ENCODE assay signal across 1 cellular context in genomic region chr14:32473476-32473875, GRCh38.
TF ChIP-seq lines count a peak whose summit lies in the region.

No MANE protein-coding gene starts in this region.

TF ChIP-seq in liver, 16 proteins besides CTCF, POLR2A, EP300 and RAD21 (continued from another document):
- TF ChIP-seq JUND (IDR thresholded peaks at IDR 0.05) (peak in 1 of 2 donors; percentile 57), SP1 (IDR thresholded peaks at IDR 0.05) (peak; percentile 55)
TF ChIP-seq in liver: peak in this region for 10.
